Comparison of ENCODE assay signal across 11 cellular contexts in the genomic region with DNA sequence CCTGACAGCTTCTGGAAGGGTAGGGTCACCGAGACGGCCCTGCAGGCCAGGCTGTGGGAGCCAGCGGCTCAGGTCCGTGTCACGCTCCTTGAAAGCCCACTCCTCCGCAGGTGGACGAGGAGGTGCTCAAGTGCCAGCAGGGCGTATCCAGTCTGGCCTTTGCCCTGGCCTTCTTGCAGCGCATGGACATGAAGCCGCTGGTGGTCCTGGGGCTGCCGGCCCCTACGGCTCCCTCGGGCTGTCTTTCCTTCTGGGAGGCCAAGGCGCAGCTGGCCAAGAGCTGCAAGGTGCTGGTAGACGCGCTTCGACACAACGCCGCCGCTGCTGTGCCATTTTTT. TPM values are rescaled to one million over a fixed set of nuclear protein-coding genes. Genes with fewer than 3 reads are reported as not detected.
DNase-seq lines count a peak whose midpoint lies in the region; TF ChIP-seq lines count a peak whose summit lies in the region.
"Had no signal": no experiment of that assay in that cellular context is flagged by ENCODE, and none has a peak within 500 bp of the region (broad histone marks: within the 10 kb centered on the region; RNA-seq: fewer than 3 reads in every experiment).

No MANE protein-coding gene starts in this region.

- H3K4me2 ChIP-seq in smooth muscle cell: peak overlapping the region; percentile 99

- H3F3A ChIP-seq in smooth muscle cell (ENCODE audit: low read depth): no peaks in the 10 kb centered on the region

- H3K4me3 Mint-ChIP-seq in brain: peak overlapping the region in 3 of 5 experiments; percentile 22 to 89 (median 68)

- H3K27ac Mint-ChIP-seq in brain: no peak overlapping the region

- H3K36me3 Mint-ChIP-seq in brain: peaks cover 6% of the 10 kb centered on the region

- H2AFZ ChIP-seq in smooth muscle cell (ENCODE audit: low read depth): no peak overlapping the region

- H3K4me1 ChIP-seq in smooth muscle cell (ENCODE audit: low read depth): peaks cover 26% of the 10 kb centered on the region

- H3K27ac ChIP-seq in smooth muscle cell (ENCODE audit: low read depth) (no peak overlapping the region), WERI-Rb-1 (no peak overlapping the region)

- no peaks in the 10 kb centered on the region for H4K20me1 ChIP-seq in smooth muscle cell (ENCODE audit: low read depth)

- H3K9me3 ChIP-seq in smooth muscle cell (replicated peaks; ENCODE audit: low read depth) (no peaks in the 10 kb centered on the region), WERI-Rb-1 (ENCODE audit: severe bottlenecking) (no peaks in the 10 kb centered on the region)

- H3K9me3 Mint-ChIP-seq in brain: no peaks in the 10 kb centered on the region
- H3K9me3 Mint-ChIP-seq: activated naive CD4-positive, alpha-beta T cell treated with anti-CD3 and anti-CD28 coated beads, Interleukin-2, amount 10 ng/mL, durations not matched to agents 7 days and 5 days had no signal

- WGBS in smooth muscle cell (ENCODE audit: low lambda C conversion rate): 11% methylated on average over 20 of the region's 20 CpGs
- 2 to 6% methylated on average over 8 to 14 of the region's 20 CpGs for WGBS in lower leg skin, 2 donors

- peaks cover 21% of the 10 kb centered on the region for H3K4me1 Mint-ChIP-seq in brain

- H3K27me3 ChIP-seq in kidney epithelial cell (ENCODE audit: control insufficient read depth, insufficient read depth, low read length): no peaks in the 10 kb centered on the region
- peaks cover 30% of the 10 kb centered on the region for H3K27me3 ChIP-seq in smooth muscle cell (ENCODE audit: low read depth)
- no peaks in the 10 kb centered on the region for H3K27me3 ChIP-seq in WERI-Rb-1 (ENCODE audit: insufficient read depth, low read depth, severe bottlenecking)

- intact Hi-C loops in lower leg skin (cut with DNase I; ENCODE audit: low total_unique reads): no loop called here

- H3K9ac ChIP-seq in smooth muscle cell (ENCODE audit: low read depth): no peak overlapping the region

- no peak for TF ChIP-seq CTCF in HFF-Myc (IDR thresholded peaks at IDR 0.05; ENCODE audit: low read depth, low read length, missing control alignments)
- no peak for TF ChIP-seq CTCF in brain (conservative IDR thresholded peaks at IDR 0.05)
- no peak for TF ChIP-seq CTCF in kidney epithelial cell (IDR thresholded peaks at IDR 0.05; ENCODE audit: insufficient read depth, low read length, poor library complexity, severe bottlenecking)
- TF ChIP-seq CTCF in smooth muscle cell (IDR thresholded peaks at IDR 0.05; ENCODE audit: borderline replicate concordance, insufficient read depth, poor library complexity, severe bottlenecking): no peak
- TF ChIP-seq CTCF in lower leg skin (IDR thresholded peaks at IDR 0.05): no peak
- TF ChIP-seq CTCF in WERI-Rb-1 (IDR thresholded peaks at IDR 0.05; ENCODE audit: low read depth, low read length): no peak

- DNase-seq in HFF-Myc (ENCODE audit: extremely low read depth, low read depth) (no peak), kidney epithelial cell (ENCODE audit: low read depth) (no peak), smooth muscle cell (lab: John Stamatoyannopoulos, UW; ENCODE audit: unreplicated experiment) (no peak), UCSD-AML1 (lab: John Stamatoyannopoulos, UW; ENCODE audit: unreplicated experiment) (no peak), lower leg skin (ENCODE audit: low spot score in 2 of 2) (no peak), WERI-Rb-1 (no peak)
- DNase-seq: head of caudate nucleus had no signal

- no peaks in the 10 kb centered on the region for H3K79me2 ChIP-seq in smooth muscle cell (ENCODE audit: low read depth)

- TF ChIP-seq POLR2A in lower leg skin (IDR thresholded peaks at IDR 0.05): no peak

- H3K27me3 Mint-ChIP-seq in brain: peaks cover 77% of the 10 kb centered on the region

- H3K36me3 ChIP-seq in kidney epithelial cell (ENCODE audit: control insufficient read depth, insufficient read depth, low read length): no peaks in the 10 kb centered on the region
- no peaks in the 10 kb centered on the region for H3K36me3 ChIP-seq in smooth muscle cell (ENCODE audit: low read depth)
- H3K36me3 ChIP-seq in WERI-Rb-1: peaks cover 3% of the 10 kb centered on the region; the same call in 1 of the 2 replicates

- H3K4me3 ChIP-seq in HFF-Myc (replicated peaks; ENCODE audit: low read depth, low read length) (peak overlapping the region; percentile 25), kidney epithelial cell (ENCODE audit: low read depth, low read length) (peak overlapping the region; percentile 52), smooth muscle cell (peak overlapping the region; percentile 81), lower leg skin (ENCODE audit: low read depth, poor library complexity, severe bottlenecking) (no peak overlapping the region), WERI-Rb-1 (ENCODE audit: low read depth, low read length) (no peak overlapping the region)

RNA-seq across cellular contexts. Expression of a gene that starts 1.1 kb away (rescaled TPM):
- polyA plus RNA-seq in brain (ENCODE audit: insufficient read depth, low read depth, low replicate concordance) (1.2 TPM), smooth muscle cell (1.5 and 1.6 TPM in 2 replicates)
- total RNA-seq in kidney epithelial cell (15.7 and 19.4 TPM in 2 replicates), smooth muscle cell (0.49 and 1.3 TPM in 2 replicates), lower leg skin (1 to 10 TPM; 3.2 to 4.9 (median 3.6) TPM)

RNA-seq across cellular contexts. Expression of a gene that starts 9.3 kb away (rescaled TPM):
- polyA plus RNA-seq in brain (ENCODE audit: insufficient read depth, low read depth, low replicate concordance) (34.5 TPM), smooth muscle cell (36.1 and 39.9 TPM in 2 replicates)
- total RNA-seq in kidney epithelial cell (37.8 and 52.4 TPM in 2 replicates), smooth muscle cell (25.2 and 35.1 TPM in 2 replicates), lower leg skin (10 to 100 TPM; 28.4 to 48.0 (median 41.2) TPM)

RNA-seq across cellular contexts. Expression of a gene that starts 51.8 kb away (rescaled TPM):
- not detected for polyA plus RNA-seq in brain (ENCODE audit: insufficient read depth, low read depth, low replicate concordance)
- total RNA-seq in kidney epithelial cell: 0.48 TPM in 1 of 2 replicates, not detected in the other
- not detected in 2 replicates for total RNA-seq in smooth muscle cell
- 0.33 TPM in 1 of 2 replicates, not detected in the other for polyA plus RNA-seq in smooth muscle cell
- not detected for total RNA-seq in lower leg skin
- total RNA-seq: T-helper 2 cell treated with Interferon-gamma antibody and Interleukin-4, amounts not matched to agents 100 ng/mL and 5 ng/mL, for 36 hours; temporal lobe had no signal

Comparison
In these comparisons a context has a peak if more than half of its experiments do, and no peak if none do; other contexts are left out.
1. H3K4me3 ChIP-seq: peak in HFF-Myc (single experiment), kidney epithelial cell (single experiment) and smooth muscle cell (single experiment); none in lower leg skin (single experiment) and WERI-Rb-1 (single experiment).